Comparison of ENCODE assay signal across 1 cellular context in genomic region chr2:223828314-223828713, GRCh38.
TF ChIP-seq lines count a peak whose summit lies in the region.

No MANE protein-coding gene starts in this region.

TF ChIP-seq in HepG2, 621 proteins besides CTCF, POLR2A, EP300 and RAD21:
- TF ChIP-seq FIP1L1 (IDR thresholded peaks at IDR 0.05; ENCODE audit: borderline replicate concordance, insufficient read depth, low read depth, low read length), result no peak
- TF ChIP-seq MNT (IDR thresholded peaks at IDR 0.05), result peak; percentile 90
